Comparison of ENCODE assay signal across 8 cellular contexts in genomic region chr17:41579484-41580243, GRCh38. TPM values are rescaled to one million over a fixed set of nuclear protein-coding genes. Genes with fewer than 3 reads are reported as not detected.
DNase-seq lines count a peak whose midpoint lies in the region; ATAC-seq and TF ChIP-seq lines count a peak whose summit lies in the region.

No MANE protein-coding gene starts in this region.

- CTCF ChIA-PET in Panc1 (lab: Charles Lee) = interaction anchor here (0.5 to 1.8 kb wide), 11 partner anchors 13 to 673 kb away, joined by 3 to 23 read pairs (median 3); no protein-coding TSS in a partner anchor

- peak overlapping the region in 1 of 2 experiments; percentile 52; a peak in 2 of 4 replicates for H3K4me3 ChIP-seq in Panc1 (ENCODE audit: low read depth in 2 of 2, low read length in 2 of 2)
- H3K4me3 ChIP-seq in fibroblast of the aortic adventitia (ENCODE audit: low read depth, low read length) = no peak overlapping the region
- H3K4me3 ChIP-seq in thoracic aorta = peak overlapping the region; percentile 60

- H3K4me1 ChIP-seq in ES-I3 (ENCODE audit: insufficient read depth, low read length) = peaks cover 4% of the 10 kb centered on the region; the same call in 1 of the 2 replicates
- H3K4me1 ChIP-seq in Panc1 (ENCODE audit: control insufficient read depth, insufficient read depth, low read length) = peaks cover 9% of the 10 kb centered on the region; the same call in 1 of the 2 replicates
- peaks cover 3 to 15% of the 10 kb centered on the region in 2 donors for H3K4me1 ChIP-seq in thoracic aorta (ENCODE audit: control insufficient read depth in 1 of 2, low read depth in 2 of 2)

- POLR2A ChIA-PET in Panc1 (lab: Charles Lee) = interaction anchor here (0.5 to 0.6 kb wide), 3 partner anchors 14 to 100 kb away, joined by 3 to 6 read pairs (median 5); no protein-coding TSS in a partner anchor

- peak; percentile 94 for TF ChIP-seq RAD21 in Ishikawa (IDR thresholded peaks at IDR 0.05; ENCODE audit: low read depth)

- intact Hi-C loops in Panc1 (cut with micrococcal nuclease; ENCODE audit: unreplicated experiment) = no loop called here

- DNase-seq in Panc1 (ENCODE audit: low read depth, low spot score) = peak; percentile 59
- peak; percentile 15 for DNase-seq in activated T-helper 1 cell treated with Interleukin-2 at 50 U/mL for 16 hours (ENCODE audit: low read depth)
- DNase-seq in fibroblast of the aortic adventitia (ENCODE audit: low read depth) = peak; percentile 84
- peak in 45 of 56 donors; percentile 1 to 75 (median 26) for DNase-seq in nucleus accumbens (lab: John Stamatoyannopoulos, UW)
- DNase-seq in thoracic aorta (ENCODE audit: low spot score) = peak; percentile 57
- DNase-seq in amniotic stem cell (lab: John Stamatoyannopoulos, UW) = no peak

- ATAC-seq in Panc1 (peak; percentile 94), thoracic aorta (ENCODE audit: insufficient number of reproducible peaks, low FRiP score, low read depth) (peak; percentile 74)

- no peaks in the 10 kb centered on the region for H3K27me3 ChIP-seq in Panc1 (ENCODE audit: control insufficient read depth, insufficient read depth, low read length)
- H3K27me3 ChIP-seq in thoracic aorta (replicated peaks; ENCODE audit: insufficient read depth) = no peaks in the 10 kb centered on the region

- peak overlapping the region; percentile 18; the same call in 1 of the 2 replicates for H3K9ac ChIP-seq in ES-I3 (ENCODE audit: low read depth, low read length)

- TF ChIP-seq CTCF in Panc1 (IDR thresholded peaks at IDR 0.05) (peak; percentile 91), fibroblast of the aortic adventitia (IDR thresholded peaks at IDR 0.05; ENCODE audit: insufficient read depth, low read length) (peak; percentile 95), thoracic aorta (IDR thresholded peaks at IDR 0.05) (peak; percentile 82)

- H3K9me3 ChIP-seq in ES-I3 (ENCODE audit: control insufficient read depth, insufficient read depth, low read length) = no peaks in the 10 kb centered on the region
- no peaks in the 10 kb centered on the region for H3K9me3 ChIP-seq in Panc1 (ENCODE audit: control insufficient read depth, insufficient read depth, low read depth, low read length)
- no peaks in the 10 kb centered on the region for H3K9me3 ChIP-seq in thoracic aorta

- no peak for TF ChIP-seq EP300 in Ishikawa (IDR thresholded peaks at IDR 0.05; ENCODE audit: borderline replicate concordance)

- in situ Hi-C loops in Panc1 (cut with HindIII; ENCODE audit: low pct_unique_long_range_greater_than_20kb, low sequenced_read_pairs) = no loop called here

- BruUV-seq in Panc1 (replicated peaks; lab: Mats Ljungman, UMichigan) = no TSS peak

- peak overlapping the region; percentile 52 for H3K27ac ChIP-seq in Panc1 (ENCODE audit: low read length)
- no peak overlapping the region for H3K27ac ChIP-seq in thoracic aorta

- H3K36me3 ChIP-seq in ES-I3 (ENCODE audit: insufficient read depth, low read length) (no peaks in the 10 kb centered on the region), Panc1 (ENCODE audit: control insufficient read depth, insufficient read depth, low read length) (no peaks in the 10 kb centered on the region), thoracic aorta (no peaks in the 10 kb centered on the region)

TF ChIP-seq in Ishikawa, 13 proteins besides CTCF, POLR2A, EP300 and RAD21:
- no peak for TF ChIP-seq TAF1 (IDR thresholded peaks at IDR 0.05; ENCODE audit: low read depth)
- no peak for TF ChIP-seq YY1 (IDR thresholded peaks at IDR 0.05; ENCODE audit: low read depth)
- TF ChIP-seq EGR1 (IDR thresholded peaks at IDR 0.05) = no peak
- TF ChIP-seq USF1 (IDR thresholded peaks at IDR 0.05) = peak; percentile 84
- TF ChIP-seq CREB1 (IDR thresholded peaks at IDR 0.05; ENCODE audit: low read depth) = no peak
- TF ChIP-seq TCF12 (IDR thresholded peaks at IDR 0.05; ENCODE audit: low read depth) = no peak
- no peak for TF ChIP-seq CEBPB (IDR thresholded peaks at IDR 0.05)
- TF ChIP-seq NFIC (IDR thresholded peaks at IDR 0.05) = no peak
- TF ChIP-seq ZBTB7A (IDR thresholded peaks at IDR 0.05; ENCODE audit: low read depth) = no peak
- 0 out of 2 replicates have a peak, but pooled peaks have one; percentile 31 for TF ChIP-seq MAX (IDR thresholded peaks at IDR 0.05)
- no peak for TF ChIP-seq REST (IDR thresholded peaks at IDR 0.05; ENCODE audit: low read depth)
- no peak for TF ChIP-seq TEAD4 (IDR thresholded peaks at IDR 0.05)
- TF ChIP-seq FOXM1 (IDR thresholded peaks at IDR 0.05; ENCODE audit: borderline replicate concordance, low read depth) = no peak

RNA-seq across cellular contexts. Expression of gene KRT14, which starts 7.0 kb away (rescaled TPM):
- total RNA-seq in Panc1 (2021; ENCODE audit: unreplicated experiment) (not detected), fibroblast of the aortic adventitia (ENCODE audit: low replicate concordance) (0.82 and 1.3 TPM in 2 replicates), thoracic aorta (10 to 100 TPM in 1 of 2 donors, 1 to 10 TPM in 1; 6.9 to 18.7 TPM)
- polyA plus RNA-seq in Panc1 (2012; ENCODE audit: insufficient read length) = 0.78 TPM

RNA-seq across cellular contexts. Expression of gene KRT9, which starts 7.8 kb away (rescaled TPM):
- total RNA-seq in Panc1 (2021; ENCODE audit: unreplicated experiment) = not detected
- polyA plus RNA-seq in Panc1 (2012; ENCODE audit: insufficient read length) = not detected
- not detected in 2 replicates for total RNA-seq in fibroblast of the aortic adventitia (ENCODE audit: low replicate concordance)
- total RNA-seq in thoracic aorta = under 1 TPM in 1 of 2 donors, not detected in 1; 0.42 TPM

RNA-seq across cellular contexts. Expression of gene KRT16, which starts 32.9 kb away (rescaled TPM):
- total RNA-seq in Panc1 (2021; ENCODE audit: unreplicated experiment) = 1.6 TPM
- polyA plus RNA-seq in Panc1 (2012; ENCODE audit: insufficient read length) = 2.7 TPM
- 0.98 and 2.0 TPM in 2 replicates for total RNA-seq in fibroblast of the aortic adventitia (ENCODE audit: low replicate concordance)
- total RNA-seq in thoracic aorta = 10 to 100 TPM in 1 of 2 donors, 1 to 10 TPM in 1; 6.5 to 16.8 TPM

RNA-seq across cellular contexts. Expression of gene KRT17, which starts 44.7 kb away (rescaled TPM):
- total RNA-seq in Panc1 (2021; ENCODE audit: unreplicated experiment) (1.9 TPM), fibroblast of the aortic adventitia (ENCODE audit: low replicate concordance) (0.57 TPM in 1 of 2 replicates, not detected in the other), thoracic aorta (10 to 100 TPM; 74.7 to 87.1 TPM)
- polyA plus RNA-seq in Panc1 (2012; ENCODE audit: insufficient read length) = 4.7 TPM

RNA-seq across cellular contexts. Expression of gene KRT19, which starts 51.6 kb away (rescaled TPM):
- 2,383 TPM for total RNA-seq in Panc1 (2021; ENCODE audit: unreplicated experiment)
- polyA plus RNA-seq in Panc1 (2012; ENCODE audit: insufficient read length) = 2,812 TPM
- 50.7 and 78.5 TPM in 2 replicates for total RNA-seq in fibroblast of the aortic adventitia (ENCODE audit: low replicate concordance)
- 10 to 100 TPM in 1 of 2 donors, 1 to 10 TPM in 1; 2.4 to 66.8 TPM for total RNA-seq in thoracic aorta
